ENCODE assay signal across 9 cellular contexts in the genomic region with DNA sequence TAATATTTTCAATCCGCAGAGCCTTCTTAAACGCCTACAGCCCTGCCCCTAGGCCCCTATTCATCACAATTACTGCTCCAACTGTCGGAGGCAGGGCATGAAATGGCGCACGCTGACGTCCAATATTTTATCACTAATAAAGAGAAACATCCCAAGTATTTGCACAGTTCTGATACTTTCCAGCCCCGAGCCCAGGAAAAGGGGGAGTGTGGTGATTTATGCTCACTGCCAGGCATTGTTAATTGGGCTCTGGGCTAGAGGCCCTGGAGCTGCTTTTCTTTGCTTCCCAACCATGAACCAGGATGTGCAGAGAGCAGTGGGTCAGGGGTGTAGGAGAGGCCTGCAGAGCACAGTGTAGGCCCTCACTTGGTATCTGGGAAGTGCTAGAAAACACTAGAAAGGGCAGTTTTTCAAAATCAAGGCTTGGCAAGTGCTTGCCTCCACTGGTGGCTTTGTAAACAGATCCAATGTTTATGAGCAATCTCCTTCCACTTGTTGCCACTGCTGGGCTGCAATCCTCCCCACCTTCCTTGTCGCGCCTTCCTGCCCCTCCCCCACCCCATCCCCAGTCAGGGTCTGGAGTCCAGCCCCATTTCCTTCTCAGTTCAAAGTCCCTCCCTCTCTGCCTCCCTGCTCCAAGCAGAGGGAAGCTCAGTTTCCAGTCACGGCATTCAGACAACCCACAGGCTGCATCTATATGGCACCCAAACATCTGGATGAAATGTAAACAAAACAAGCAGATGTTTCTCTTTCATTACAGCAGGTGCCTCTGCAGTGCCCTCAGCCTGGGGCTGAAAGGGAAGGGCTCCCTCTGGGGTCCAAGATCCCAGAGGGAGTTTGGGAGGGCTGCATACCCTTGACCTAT.
A peak's percentile ranks its signal among the peaks of the same experiment; 100 is the strongest.
DNase-seq lines count a peak whose midpoint lies in the region; ATAC-seq, FAIRE-seq and TF ChIP-seq lines count a peak whose summit lies in the region.
"Had no signal": no experiment of that assay in that cellular context is flagged by ENCODE, and none has a peak within 500 bp of the region (broad histone marks: within the 10 kb centered on the region; RNA-seq: fewer than 3 reads in every experiment).

No MANE protein-coding gene starts in this region.

- H3K4me1 Mint-ChIP-seq in activated CD4-positive, alpha-beta memory T cell treated with anti-CD3 and anti-CD28 coated beads for 36 hours (ENCODE audit: low read depth): no peaks in the 10 kb centered on the region
- H3K4me1 Mint-ChIP-seq: activated CD4-positive, alpha-beta T cell treated with anti-CD3 and anti-CD28 coated beads, Interleukin-2, amount 10 ng/mL, durations not matched to agents 24 days and 14 days had no signal

- ATAC-seq in HepG2 (peak; percentile 58), HG03280 (IDR thresholded peaks at IDR 0.05; ENCODE audit: unreplicated experiment) (no peak)

- BruUV-seq in HepG2 (replicated peaks; lab: Mats Ljungman, UMichigan): no TSS peak

- H3K36me3 ChIP-seq in HepG2 (replicated peaks in 1 of 2; ENCODE audit: control insufficient read depth in 1 of 2, insufficient read depth in 2 of 2, low read length in 2 of 2) (no peaks in the 10 kb centered on the region), transverse colon (no peaks in the 10 kb centered on the region)

- no peak overlapping the region for H3K4me3 ChIP-seq in astrocyte of the spinal cord (ENCODE audit: low read depth, low read length)
- peak overlapping the region in 1 of 3 experiments; percentile 16; a peak in 1 of 6 replicates for H3K4me3 ChIP-seq in HepG2 (replicated peaks in 1 of 3; ENCODE audit: insufficient read depth in 1 of 3, low read depth in 2 of 3, low read length in 3 of 3)
- H3K4me3 ChIP-seq in transverse colon: no peak overlapping the region

- peaks cover 45% of the 10 kb centered on the region for H3K4me1 ChIP-seq in HepG2 (ENCODE audit: insufficient read depth, low read length)
- H3K4me1 ChIP-seq in transverse colon: peaks cover 43 to 56% (median 52%) of the 10 kb centered on the region in 4 donors

- CTCF ChIA-PET in HepG2 (lab: Yijun Ruan, JAX; ENCODE audit: low intra/inter-chr PET ratio, low total read pairs): no interaction called here
- CTCF ChIA-PET in activated CD4-positive, alpha-beta memory T cell treated with anti-CD3 and anti-CD28 coated beads for 36 hours (lab: Charles Lee): no interaction called here

- no peak overlapping the region for H3K27ac Mint-ChIP-seq in activated CD4-positive, alpha-beta memory T cell treated with anti-CD3 and anti-CD28 coated beads for 36 hours
- H3K27ac Mint-ChIP-seq: activated CD4-positive, alpha-beta T cell treated with anti-CD3 and anti-CD28 coated beads, Interleukin-2, amount 10 ng/mL, durations not matched to agents 24 days and 14 days had no signal

- H3K9me3 ChIP-seq in HepG2 (ENCODE audit: low read length) (no peaks in the 10 kb centered on the region), transverse colon (no peaks in the 10 kb centered on the region)

- peaks cover 6 to 49% of the 10 kb centered on the region in 2 experiments for H3K27me3 ChIP-seq in HepG2 (ENCODE audit: control insufficient read depth in 1 of 2, insufficient read depth in 2 of 2, low read length in 2 of 2)
- no peaks in the 10 kb centered on the region for H3K27me3 ChIP-seq in transverse colon

- peaks cover 1% of the 10 kb centered on the region for H3K27me3 Mint-ChIP-seq in activated CD4-positive, alpha-beta memory T cell treated with anti-CD3 and anti-CD28 coated beads for 36 hours

- peak; percentile 21 for FAIRE-seq in HepG2 (lab: Jason Lieb, UNC)

- H3K9me3 Mint-ChIP-seq in activated CD4-positive, alpha-beta memory T cell treated with anti-CD3 and anti-CD28 coated beads for 36 hours: no peaks in the 10 kb centered on the region
- H3K9me3 Mint-ChIP-seq: activated CD4-positive, alpha-beta T cell treated with anti-CD3 and anti-CD28 coated beads, Interleukin-2, amount 10 ng/mL, durations not matched to agents 24 days and 14 days had no signal

- no peak overlapping the region for H2AFZ ChIP-seq in HepG2 (ENCODE audit: low read length)

- 35% methylated on average over 10 of the region's 10 CpGs for WGBS in HepG2 (ENCODE audit: low lambda C conversion rate)
- WGBS in transverse colon (ENCODE audit: low coverage in 1 of 2), 2 donors: 34 to 45% methylated on average over 9 to 10 of the region's 10 CpGs

- TF ChIP-seq EP300 in HepG2 (IDR thresholded peaks at IDR 0.05; ENCODE audit: low read depth in 2 of 2, low read length in 2 of 2) (peak in 1 of 2 experiments; percentile 54; a peak in 1 of 4 replicates), HepG2 (CRISPR knock-in tag; IDR thresholded peaks at IDR 0.05; ENCODE audit: borderline replicate concordance) (no peak), transverse colon (IDR thresholded peaks at IDR 0.05; ENCODE audit: low read depth) (no peak)

- no peak for TF ChIP-seq CTCF in astrocyte of the spinal cord (IDR thresholded peaks at IDR 0.05; ENCODE audit: low read depth, low read length)
- TF ChIP-seq CTCF in HepG2 (CRISPR knock-in tag; IDR thresholded peaks at IDR 0.05): no peak
- peak in 1 of 5 experiments; percentile 19 for TF ChIP-seq CTCF in transverse colon (IDR thresholded peaks at IDR 0.05)

- H3K27ac ChIP-seq in HepG2 (ENCODE audit: extremely low read length, insufficient read depth, low read length): no peak overlapping the region
- H3K27ac ChIP-seq in transverse colon: peak overlapping the region; percentile 58 to 82 (median 75)

- intact Hi-C loops in HepG2 (cut with micrococcal nuclease; ENCODE audit: unreplicated experiment) (no loop called here), transverse colon (cut with DNase I; ENCODE audit: low total_unique reads) (no loop called here)
- intact Hi-C loops in activated CD4-positive, alpha-beta memory T cell treated with anti-CD3 and anti-CD28 coated beads for 36 hours (cut with micrococcal nuclease): no loop called here

- no peaks in the 10 kb centered on the region for H3K36me3 Mint-ChIP-seq in activated CD4-positive, alpha-beta memory T cell treated with anti-CD3 and anti-CD28 coated beads for 36 hours

- no peak overlapping the region for H3K9ac ChIP-seq in HepG2 (ENCODE audit: insufficient read depth, low read depth, low read length)

- H4K20me1 ChIP-seq in HepG2 (ENCODE audit: insufficient read depth, low read length): no peaks in the 10 kb centered on the region

- no peak overlapping the region for H3K4me3 Mint-ChIP-seq in activated CD4-positive, alpha-beta memory T cell treated with anti-CD3 and anti-CD28 coated beads for 36 hours
- H3K4me3 Mint-ChIP-seq: activated CD4-positive, alpha-beta T cell treated with anti-CD3 and anti-CD28 coated beads, Interleukin-2, amount 10 ng/mL, durations not matched to agents 24 days and 14 days had no signal

- POLR2A ChIA-PET in HepG2 (lab: Yijun Ruan, JAX): interaction anchor here (0.9 kb wide), 2 partner anchors 83 to 94 kb away, joined by 3 read pairs; no protein-coding TSS in a partner anchor
- POLR2A ChIA-PET in activated CD4-positive, alpha-beta memory T cell treated with anti-CD3 and anti-CD28 coated beads for 36 hours (lab: Charles Lee): no interaction called here

- in situ Hi-C loops in astrocyte of the spinal cord (cut with HindIII; ENCODE audit: low sequenced_read_pairs): no loop called here
- in situ Hi-C loops in HepG2 (cut with HindIII; ENCODE audit: extremely low pct_ligation_motif_present, low pct_unique_long_range_greater_than_20kb): no loop called here
- in situ Hi-C loops in transverse colon (cut with MboI; ENCODE audit: low pct_ligation_motif_present in 1 of 4, low pct_unique_long_range_greater_than_20kb in 1 of 4, low sequenced_read_pairs in 3 of 4): no loop called here
- in situ Hi-C loops in KBM-7 (cut with MboI; ENCODE audit: low pct_unique_long_range_greater_than_20kb, low sequenced_read_pairs): no loop called here

- TF ChIP-seq POLR2A in HepG2 (IDR thresholded peaks at IDR 0.05; ENCODE audit: insufficient read depth in 1 of 2, low read depth in 2 of 2, low read length in 2 of 2): no peak
- no peak for TF ChIP-seq POLR2A in transverse colon (IDR thresholded peaks at IDR 0.05)

- peak overlapping the region; percentile 57 for H3K4me2 ChIP-seq in HepG2 (ENCODE audit: low read depth, low read length)

- DNase-seq in NCI-H187 (lab: John Stamatoyannopoulos, UW): peak; percentile 42 to 54
- peak; percentile 37 for DNase-seq in astrocyte of the spinal cord (ENCODE audit: low read depth, low spot score)
- peak; percentile 32 for DNase-seq in HepG2 (ENCODE audit: low spot score)
- peak; percentile 85 for DNase-seq in transverse colon
- DNase-seq in activated CD4-positive, alpha-beta memory T cell treated with anti-CD3 and anti-CD28 coated beads for 36 hours: no peak
- DNase-seq in KBM-7: no peak
- DNase-seq: activated CD4-positive, alpha-beta T cell treated with anti-CD3 and anti-CD28 coated beads, Interleukin-2, amount 10 ng/mL, durations not matched to agents 24 days and 14 days; stimulated activated CD4-positive, alpha-beta T cell treated with anti-CD3 and anti-CD28 coated beads, Interleukin-12 subunit alpha, Interleukin-12 subunit beta, amount 100 ng/mL, for 4 hours had no signal

- H3K79me2 ChIP-seq in HepG2 (ENCODE audit: insufficient read depth, low read length): no peaks in the 10 kb centered on the region

- TF ChIP-seq RAD21 in HepG2 (CRISPR knock-in tag; IDR thresholded peaks at IDR 0.05): no peak

TF ChIP-seq in HepG2, 621 proteins besides CTCF, POLR2A, EP300 and RAD21 (continues in another document):
- no peak for TF ChIP-seq RBAK (CRISPR knock-in tag; IDR thresholded peaks at IDR 0.05)

Comparison
In these comparisons a context has a peak if more than half of its experiments do, and no peak if none do; other contexts are left out.
1. DNase-seq: peak in NCI-H187 (2 of 2), astrocyte of the spinal cord (single experiment), HepG2 (single experiment) and transverse colon (single experiment); none in activated CD4-positive, alpha-beta memory T cell treated with anti-CD3 and anti-CD28 coated beads for 36 hours (single experiment) and KBM-7 (single experiment).